In genomic region chr22:31093956-31094622, GRCh38 we compare ENCODE assay signal across 14 cellular contexts. TPM values are rescaled to one million over a fixed set of nuclear protein-coding genes. Genes with fewer than 3 reads are reported as not detected.
DNase-seq lines count a peak whose midpoint lies in the region; ATAC-seq and TF ChIP-seq lines count a peak whose summit lies in the region.
"Had no signal": no experiment of that assay in that cellular context is flagged by ENCODE, and none has a peak within 500 bp of the region (broad histone marks: within the 10 kb centered on the region; RNA-seq: fewer than 3 reads in every experiment).

No MANE protein-coding gene starts in this region.

- no peak for DNase-seq in activated naive CD8-positive, alpha-beta T cell treated with anti-CD3 and anti-CD28 coated beads, Interleukin-2, amount 50 U/mL, for 24 hours
- no peak for DNase-seq in activated naive CD8-positive, alpha-beta T cell treated with anti-CD3 and anti-CD28 coated beads for 36 hours
- no peak for DNase-seq in endothelial cell (ENCODE audit: low spot score)
- DNase-seq in neuronal stem cell (ENCODE audit: low spot score), result no peak
- no peak for DNase-seq in T1000 (lab: John Stamatoyannopoulos, UW)
- no peak for DNase-seq in stimulated activated CD8-positive, alpha-beta memory T cell treated with anti-CD3 and anti-CD28 coated beads, Interleukin-4, amount 100 ng/mL, for 48 hours
- no peak for DNase-seq in BE2C
- DNase-seq in SHP77 treated with DMSO at 0.1 percent for 48 hours (lab: John Stamatoyannopoulos, UW), result no peak
- DNase-seq: activated CD4-positive, alpha-beta T cell treated with anti-CD3 and anti-CD28 coated beads for 48 hours; mucosa of descending colon; right lobe of liver; T-cell; testis had no signal

- ATAC-seq in activated naive CD8-positive, alpha-beta T cell treated with anti-CD3 and anti-CD28 coated beads, Interleukin-2, amount 50 U/mL, for 24 hours, result peak; percentile 5
- ATAC-seq: mucosa of descending colon, right lobe of liver, T-cell had no signal

- H3K4me2 ChIP-seq in neuronal stem cell (ENCODE audit: insufficient read depth, low read length, poor library complexity, severe bottlenecking), result no peak overlapping the region

- no peaks in the 10 kb centered on the region for H3K36me3 Mint-ChIP-seq in activated naive CD8-positive, alpha-beta T cell treated with anti-CD3 and anti-CD28 coated beads, Interleukin-2, amount 50 U/mL, for 24 hours (ENCODE audit: low read depth)
- peaks cover 5% of the 10 kb centered on the region for H3K36me3 Mint-ChIP-seq in activated naive CD8-positive, alpha-beta T cell treated with anti-CD3 and anti-CD28 coated beads for 36 hours
- H3K36me3 Mint-ChIP-seq in endothelial cell (ENCODE audit: low read depth, unreplicated experiment), result peaks cover 48% of the 10 kb centered on the region
- H3K36me3 Mint-ChIP-seq: T-cell had no signal

- H3K4me3 Mint-ChIP-seq in activated naive CD8-positive, alpha-beta T cell treated with anti-CD3 and anti-CD28 coated beads, Interleukin-2, amount 50 U/mL, for 24 hours, result no peak overlapping the region
- no peak overlapping the region for H3K4me3 Mint-ChIP-seq in activated naive CD8-positive, alpha-beta T cell treated with anti-CD3 and anti-CD28 coated beads for 36 hours
- H3K4me3 Mint-ChIP-seq in endothelial cell (ENCODE audit: unreplicated experiment), result peak overlapping the region; percentile 51
- H3K4me3 Mint-ChIP-seq: T-cell had no signal

- no peak overlapping the region for H4K91ac ChIP-seq in neuronal stem cell (ENCODE audit: low read depth, low read length, poor library complexity)

- H3K27ac Mint-ChIP-seq in activated naive CD8-positive, alpha-beta T cell treated with anti-CD3 and anti-CD28 coated beads, Interleukin-2, amount 50 U/mL, for 24 hours, result no peak overlapping the region
- no peak overlapping the region for H3K27ac Mint-ChIP-seq in activated naive CD8-positive, alpha-beta T cell treated with anti-CD3 and anti-CD28 coated beads for 36 hours
- no peak overlapping the region for H3K27ac Mint-ChIP-seq in endothelial cell (ENCODE audit: unreplicated experiment)
- H3K27ac Mint-ChIP-seq: T-cell had no signal

- no peak overlapping the region for H3K23ac ChIP-seq in neuronal stem cell (ENCODE audit: low read depth, low read length, poor library complexity)

- H3K4me3 ChIP-seq in neuronal stem cell (ENCODE audit: low read length in 2 of 2) (no peak overlapping the region), BE2C (ENCODE audit: low read depth, low read length) (no peak overlapping the region)
- H3K4me3 ChIP-seq: cardiac muscle cell, mucosa of descending colon, right lobe of liver, testis had no signal

- H2BK5ac ChIP-seq in neuronal stem cell (ENCODE audit: low read length), result peak overlapping the region; percentile 41

- TF ChIP-seq CTCF in endothelial cell (IDR thresholded peaks at IDR 0.05; ENCODE audit: unreplicated experiment) (no peak), BE2C (IDR thresholded peaks at IDR 0.05; ENCODE audit: low read depth, low read length) (no peak)

- H2AFZ ChIP-seq in neuronal stem cell (ENCODE audit: low read length), result no peak overlapping the region

- no peak overlapping the region for H3K9ac ChIP-seq in neuronal stem cell (ENCODE audit: low read depth, low read length, poor library complexity)

- no peaks in the 10 kb centered on the region for H3K79me1 ChIP-seq in neuronal stem cell (ENCODE audit: low read depth, low read length)

- no peak overlapping the region for H3K27ac ChIP-seq in neuronal stem cell (replicated peaks; ENCODE audit: low read length)
- H3K27ac ChIP-seq: cardiac muscle cell, right lobe of liver, testis had no signal

- peaks cover 0 to 8% of the 10 kb centered on the region in 2 donors for H3K4me1 ChIP-seq in neuronal stem cell (ENCODE audit: control insufficient read depth in 2 of 2, insufficient read depth in 1 of 2, low read depth in 1 of 2, low read length in 2 of 2)
- H3K4me1 ChIP-seq in BE2C, result no peaks in the 10 kb centered on the region
- H3K4me1 ChIP-seq: right lobe of liver, testis had no signal

- H3K9me3 ChIP-seq in neuronal stem cell (replicated peaks in 1 of 2; ENCODE audit: control insufficient read depth in 2 of 2, insufficient read depth in 1 of 2, low read depth in 1 of 2, low read length in 2 of 2), result no peaks in the 10 kb centered on the region
- no peaks in the 10 kb centered on the region for H3K9me3 ChIP-seq in BE2C
- H3K9me3 ChIP-seq: mucosa of descending colon, right lobe of liver, testis had no signal

- H4K8ac ChIP-seq in neuronal stem cell (ENCODE audit: low read depth, low read length), result peak overlapping the region; percentile 25

- H3K9me3 Mint-ChIP-seq in activated naive CD8-positive, alpha-beta T cell treated with anti-CD3 and anti-CD28 coated beads, Interleukin-2, amount 50 U/mL, for 24 hours, result no peaks in the 10 kb centered on the region
- no peaks in the 10 kb centered on the region for H3K9me3 Mint-ChIP-seq in activated naive CD8-positive, alpha-beta T cell treated with anti-CD3 and anti-CD28 coated beads for 36 hours
- H3K9me3 Mint-ChIP-seq in endothelial cell (ENCODE audit: unreplicated experiment), result no peaks in the 10 kb centered on the region
- H3K9me3 Mint-ChIP-seq: T-cell had no signal

- H2BK120ac ChIP-seq in neuronal stem cell (ENCODE audit: low read depth, low read length), result no peak overlapping the region

- H3K36me3 ChIP-seq in neuronal stem cell (replicated peaks in 1 of 2; ENCODE audit: control insufficient read depth in 2 of 2, insufficient read depth in 2 of 2, low read length in 2 of 2) (peaks cover 28 to 61% of the 10 kb centered on the region in 2 donors), BE2C (no peaks in the 10 kb centered on the region)
- H3K36me3 ChIP-seq: cardiac muscle cell had no signal

- H3K27me3 Mint-ChIP-seq in activated naive CD8-positive, alpha-beta T cell treated with anti-CD3 and anti-CD28 coated beads, Interleukin-2, amount 50 U/mL, for 24 hours, result no peaks in the 10 kb centered on the region
- no peaks in the 10 kb centered on the region for H3K27me3 Mint-ChIP-seq in activated naive CD8-positive, alpha-beta T cell treated with anti-CD3 and anti-CD28 coated beads for 36 hours
- peaks cover 12% of the 10 kb centered on the region for H3K27me3 Mint-ChIP-seq in endothelial cell (ENCODE audit: unreplicated experiment)
- H3K27me3 Mint-ChIP-seq: T-cell had no signal

- no peak overlapping the region for H3K14ac ChIP-seq in neuronal stem cell (ENCODE audit: low read length)

- no peak overlapping the region for H2BK15ac ChIP-seq in neuronal stem cell (ENCODE audit: low read length)

- no peak overlapping the region for H3K4ac ChIP-seq in neuronal stem cell (ENCODE audit: low read length)

- no peaks in the 10 kb centered on the region for H3K27me3 ChIP-seq in neuronal stem cell (ENCODE audit: control insufficient read depth in 3 of 3, insufficient read depth in 3 of 3, low read depth in 1 of 3, low read length in 3 of 3)
- H3K27me3 ChIP-seq in BE2C, result no peaks in the 10 kb centered on the region
- H3K27me3 ChIP-seq: cardiac muscle cell, right lobe of liver, testis had no signal

- no peaks in the 10 kb centered on the region for H3K4me1 Mint-ChIP-seq in activated naive CD8-positive, alpha-beta T cell treated with anti-CD3 and anti-CD28 coated beads, Interleukin-2, amount 50 U/mL, for 24 hours
- no peaks in the 10 kb centered on the region for H3K4me1 Mint-ChIP-seq in activated naive CD8-positive, alpha-beta T cell treated with anti-CD3 and anti-CD28 coated beads for 36 hours
- H3K4me1 Mint-ChIP-seq in endothelial cell (ENCODE audit: unreplicated experiment), result peaks cover 23% of the 10 kb centered on the region
- H3K4me1 Mint-ChIP-seq: T-cell had no signal

- H2BK12ac ChIP-seq in neuronal stem cell (ENCODE audit: low read length), result no peak overlapping the region

- no CpG with 5 or more reads among the region's 5 CpGs for WGBS in neuronal stem cell (ENCODE audit: extremely low coverage in 2 of 2, insufficient read length in 2 of 2, insufficient replicate concordance in 1 of 2), 2 donors

- H2AK5ac ChIP-seq in neuronal stem cell (ENCODE audit: low read depth, low read length), result no peak overlapping the region

- no peak overlapping the region for H3K18ac ChIP-seq in neuronal stem cell (ENCODE audit: low read length)

RNA-seq across cellular contexts. Expression of gene SMTN, which starts 13.0 kb away (rescaled TPM):
- total RNA-seq in activated naive CD8-positive, alpha-beta T cell treated with anti-CD3 and anti-CD28 coated beads for 36 hours, result 10 to 100 TPM; 19.2 to 19.8 TPM
- total RNA-seq in endothelial cell (ENCODE audit: unreplicated experiment), result 736 TPM
- 25.4 TPM for polyA plus RNA-seq in neuronal stem cell (2013, experiment 1 of 2)
- 25.4 TPM for polyA plus RNA-seq in neuronal stem cell (2013, experiment 2 of 2)
- 85.8 TPM for polyA plus RNA-seq in BE2C (2012; ENCODE audit: insufficient read depth, insufficient read length, low read depth)

RNA-seq across cellular contexts. Expression of gene SELENOM, which starts 13.3 kb away (rescaled TPM):
- total RNA-seq in activated naive CD8-positive, alpha-beta T cell treated with anti-CD3 and anti-CD28 coated beads for 36 hours, result 1 to 10 TPM; 6.4 to 7.8 TPM
- 35.4 TPM for total RNA-seq in endothelial cell (ENCODE audit: unreplicated experiment)
- 44.6 TPM for polyA plus RNA-seq in neuronal stem cell (2013, experiment 1 of 2)
- 40.6 TPM for polyA plus RNA-seq in neuronal stem cell (2013, experiment 2 of 2)
- polyA plus RNA-seq in BE2C (2012; ENCODE audit: insufficient read depth, insufficient read length, low read depth), result 21.5 TPM

RNA-seq across cellular contexts. Expression of gene INPP5J, which starts 28.7 kb away (rescaled TPM):
- total RNA-seq in activated naive CD8-positive, alpha-beta T cell treated with anti-CD3 and anti-CD28 coated beads for 36 hours, result under 1 TPM; 0.23 to 0.44 TPM
- 2.8 TPM for total RNA-seq in endothelial cell (ENCODE audit: unreplicated experiment)
- polyA plus RNA-seq in neuronal stem cell (2013, experiment 1 of 2), result 4.8 TPM
- polyA plus RNA-seq in neuronal stem cell (2013, experiment 2 of 2), result 4.6 TPM
- polyA plus RNA-seq in BE2C (2012; ENCODE audit: insufficient read depth, insufficient read length, low read depth), result 44.3 TPM

RNA-seq across cellular contexts. Expression of gene PLA2G3, which starts 46.2 kb away (rescaled TPM):
- total RNA-seq in activated naive CD8-positive, alpha-beta T cell treated with anti-CD3 and anti-CD28 coated beads for 36 hours, result not detected
- 2.8 TPM for total RNA-seq in endothelial cell (ENCODE audit: unreplicated experiment)
- polyA plus RNA-seq in neuronal stem cell (2013, experiment 1 of 2), result 12.3 TPM
- 11.3 TPM for polyA plus RNA-seq in neuronal stem cell (2013, experiment 2 of 2)
- not detected for polyA plus RNA-seq in BE2C (2012; ENCODE audit: insufficient read depth, insufficient read length, low read depth)
- total RNA-seq: right lobe of liver, T-cell had no signal

Comparison
In these comparisons a context has a peak if more than half of its experiments do, and no peak if none do; other contexts are left out.
1. RNA of gene SMTN, which starts 13.0 kb away (total RNA-seq): 736 TPM in endothelial cell (single experiment); 19.2 to 19.8 TPM in activated naive CD8-positive, alpha-beta T cell treated with anti-CD3 and anti-CD28 coated beads for 36 hours; every median in the first group is over 10 times any median in the second.